8 cellular contexts compared by ENCODE assay signal in genomic region chr2:111463956-111464355, GRCh38.
A peak's percentile ranks its signal among the peaks of the same experiment; 100 is the strongest.
DNase-seq lines count a peak whose midpoint lies in the region; ATAC-seq and TF ChIP-seq lines count a peak whose summit lies in the region.
"Not testable (repeated sequence)": the region's sequence is repeated elsewhere in the genome, so short reads cannot be mapped to it uniquely, and the experiment has no call there.

No MANE protein-coding gene starts in this region.

- H3K4me3 ChIP-seq in RWPE2 (ENCODE audit: severe bottlenecking): not testable (repeated sequence)

- DNase-seq in RWPE2 (ENCODE audit: low spot score); activated naive CD8-positive, alpha-beta T cell treated with anti-CD3 and anti-CD28 coated beads, Interleukin-2, amount 50 U/mL, for 24 hours; left lobe of liver (ENCODE audit: low spot score): not testable (repeated sequence)
- DNase-seq in stimulated activated naive CD8-positive, alpha-beta T cell treated with anti-CD3 and anti-CD28 coated beads, Interleukin-15, Interleukin-2, amounts not matched to agents 100 U/mL and 50 U/mL, for 24 hours: peak; percentile 24

- not testable (repeated sequence) for H3K9me3 Mint-ChIP-seq in activated naive CD8-positive, alpha-beta T cell treated with anti-CD3 and anti-CD28 coated beads, Interleukin-2, amount 50 U/mL, for 24 hours

- not testable (repeated sequence) for H3K27me3 ChIP-seq in RWPE2 (ENCODE audit: insufficient read depth, poor library complexity, severe bottlenecking)

- not testable (repeated sequence) for H3K4me1 ChIP-seq in RWPE2 (ENCODE audit: insufficient read depth, poor library complexity, severe bottlenecking)

- H3K4me3 Mint-ChIP-seq in activated naive CD8-positive, alpha-beta T cell treated with anti-CD3 and anti-CD28 coated beads, Interleukin-2, amount 50 U/mL, for 24 hours: not testable (repeated sequence)

- H3K36me3 Mint-ChIP-seq in activated naive CD8-positive, alpha-beta T cell treated with anti-CD3 and anti-CD28 coated beads, Interleukin-2, amount 50 U/mL, for 24 hours (ENCODE audit: low read depth): not testable (repeated sequence)

- not testable (repeated sequence) for H3K27ac Mint-ChIP-seq in activated naive CD8-positive, alpha-beta T cell treated with anti-CD3 and anti-CD28 coated beads, Interleukin-2, amount 50 U/mL, for 24 hours

- H3K27ac ChIP-seq in RWPE2 (ENCODE audit: poor library complexity, severe bottlenecking): not testable (repeated sequence)

- peaks cover 28% of the 10 kb centered on the region for H3K4me1 Mint-ChIP-seq in activated naive CD8-positive, alpha-beta T cell treated with anti-CD3 and anti-CD28 coated beads, Interleukin-2, amount 50 U/mL, for 24 hours

- H3K27me3 Mint-ChIP-seq in activated naive CD8-positive, alpha-beta T cell treated with anti-CD3 and anti-CD28 coated beads, Interleukin-2, amount 50 U/mL, for 24 hours: not testable (repeated sequence)

- H3K36me3 ChIP-seq in RWPE2 (ENCODE audit: low read depth): not testable (repeated sequence)

- not testable (repeated sequence) for H3K9me3 ChIP-seq in RWPE2 (ENCODE audit: severe bottlenecking)

- ATAC-seq in GM18498 (IDR thresholded peaks at IDR 0.05; ENCODE audit: unreplicated experiment) (peak; percentile 96), GM19452 (IDR thresholded peaks at IDR 0.05; ENCODE audit: unreplicated experiment) (peak; percentile 93), HG02642 (IDR thresholded peaks at IDR 0.05; ENCODE audit: poor library complexity, unreplicated experiment) (peak; percentile 96), HG03280 (IDR thresholded peaks at IDR 0.05; ENCODE audit: unreplicated experiment) (peak; percentile 91), RWPE2 (ENCODE audit: low read depth) (peak; percentile 70), left lobe of liver (peak; percentile 97)
- ATAC-seq in activated naive CD8-positive, alpha-beta T cell treated with anti-CD3 and anti-CD28 coated beads, Interleukin-2, amount 50 U/mL, for 24 hours: peak; percentile 77
- ATAC-seq in stimulated activated naive CD8-positive, alpha-beta T cell treated with anti-CD3 and anti-CD28 coated beads, Interleukin-15, Interleukin-2, amounts not matched to agents 100 U/mL and 50 U/mL, for 24 hours: peak; percentile 74

- TF ChIP-seq CTCF in RWPE2 (IDR thresholded peaks at IDR 0.05; ENCODE audit: poor library complexity, severe bottlenecking): not testable (repeated sequence)
